ENCODE assay signal across 8 cellular contexts in genomic region chr12:64613775-64614398, GRCh38. TPM values are rescaled to one million over a fixed set of nuclear protein-coding genes. Genes with fewer than 3 reads are reported as not detected.
DNase-seq lines count a peak whose midpoint lies in the region; ATAC-seq, FAIRE-seq and TF ChIP-seq lines count a peak whose summit lies in the region.
"Not testable (repeated sequence)": the region's sequence is repeated elsewhere in the genome, so short reads cannot be mapped to it uniquely, and the experiment has no call there.

No MANE protein-coding gene starts in this region.

- TF ChIP-seq POLR2A in GM12892 (IDR thresholded peaks at IDR 0.05; ENCODE audit: low read depth, low read length); stomach (IDR thresholded peaks at IDR 0.05): not testable (repeated sequence)

- H3K4me3 Mint-ChIP-seq in CD4-positive, CD25-positive, alpha-beta regulatory T cell = peak overlapping the region; percentile 97 to 99 (median 99)
- H3K4me3 Mint-ChIP-seq in activated CD4-positive, alpha-beta memory T cell treated with anti-CD3 and anti-CD28 coated beads, Interleukin-2, amount 10 ng/mL, durations not matched to agents 7 days and 5 days = peak overlapping the region; percentile 95
- H3K4me3 Mint-ChIP-seq in activated naive CD4-positive, alpha-beta T cell treated with anti-CD3 and anti-CD28 coated beads, Interleukin-2, amount 50 U/mL, for 24 hours = peak overlapping the region; percentile 94
- H3K4me3 Mint-ChIP-seq in neural crest cell = peak overlapping the region; percentile 79

- not testable (repeated sequence) for H3K27me3 Mint-ChIP-seq in CD4-positive, CD25-positive, alpha-beta regulatory T cell; activated CD4-positive, alpha-beta memory T cell treated with anti-CD3 and anti-CD28 coated beads, Interleukin-2, amount 10 ng/mL, durations not matched to agents 7 days and 5 days; activated naive CD4-positive, alpha-beta T cell treated with anti-CD3 and anti-CD28 coated beads, Interleukin-2, amount 50 U/mL, for 24 hours; neural crest cell (ENCODE audit: low read depth)

- H3K4me3 ChIP-seq in CD4-positive, CD25-positive, alpha-beta regulatory T cell (ENCODE audit: low read depth, low read length) = peak overlapping the region; percentile 99
- H3K4me3 ChIP-seq in Panc1 (ENCODE audit: low read depth in 2 of 2, low read length in 2 of 2) = peak overlapping the region; percentile 34 to 95; a peak in 3 of 4 replicates
- H3K4me3 ChIP-seq in effector memory CD4-positive, alpha-beta T cell (ENCODE audit: insufficient read depth, low read depth, low read length, poor library complexity, severe bottlenecking); stomach: not testable (repeated sequence)

- CTCF ChIA-PET in Panc1 (lab: Charles Lee) = interaction anchor here (0.7 to 1.0 kb wide), 2 partner anchors 84 to 131 kb away, joined by 4 to 6 read pairs; no protein-coding TSS in a partner anchor
- CTCF ChIA-PET in activated CD4-positive, alpha-beta memory T cell treated with anti-CD3 and anti-CD28 coated beads, Interleukin-2, amount 10 ng/mL, durations not matched to agents 7 days and 5 days (lab: Charles Lee) = interaction anchor here (0.7 to 2.7 kb wide), 6 partner anchors 29 to 84 kb away, joined by 4 to 12 read pairs (median 4); no protein-coding TSS in a partner anchor

- peaks cover 74% of the 10 kb centered on the region for H3K4me1 ChIP-seq in CD4-positive, CD25-positive, alpha-beta regulatory T cell (ENCODE audit: control insufficient read depth, insufficient read depth, low read length, poor library complexity, severe bottlenecking)
- peaks cover 50% of the 10 kb centered on the region for H3K4me1 ChIP-seq in Panc1 (ENCODE audit: control insufficient read depth, insufficient read depth, low read length)
- peaks cover 20% of the 10 kb centered on the region for H3K4me1 ChIP-seq in effector memory CD4-positive, alpha-beta T cell (ENCODE audit: control insufficient read depth, insufficient read depth, low read length, poor library complexity, severe bottlenecking)
- H3K4me1 ChIP-seq in stomach = peaks cover 23 to 80% (median 55%) of the 10 kb centered on the region in 4 donors

- BruUV-seq in Panc1 (replicated peaks; lab: Mats Ljungman, UMichigan) = not testable (repeated sequence)

- H3K36me3 ChIP-seq in CD4-positive, CD25-positive, alpha-beta regulatory T cell (ENCODE audit: control insufficient read depth, insufficient read depth, low read length) = peaks cover 34% of the 10 kb centered on the region
- H3K36me3 ChIP-seq in Panc1 (ENCODE audit: control insufficient read depth, insufficient read depth, low read length) = peaks cover 11% of the 10 kb centered on the region
- H3K36me3 ChIP-seq in effector memory CD4-positive, alpha-beta T cell (ENCODE audit: control insufficient read depth, insufficient read depth, low read length); stomach: not testable (repeated sequence)

- POLR2A ChIA-PET in Panc1 (lab: Charles Lee) = interaction anchor here (0.6 to 0.7 kb wide), 2 partner anchors 13 to 20 kb away, joined by 4 read pairs; no protein-coding TSS in a partner anchor
- POLR2A ChIA-PET in activated CD4-positive, alpha-beta memory T cell treated with anti-CD3 and anti-CD28 coated beads, Interleukin-2, amount 10 ng/mL, durations not matched to agents 7 days and 5 days (lab: Charles Lee) = not testable (repeated sequence)

- FAIRE-seq in GM12892 (lab: Jason Lieb, UNC) = peak; percentile 46

- peak overlapping the region in 2 of 3 donors; percentile 86 to 97 for H3K27ac Mint-ChIP-seq in CD4-positive, CD25-positive, alpha-beta regulatory T cell
- not testable (repeated sequence) for H3K27ac Mint-ChIP-seq in activated CD4-positive, alpha-beta memory T cell treated with anti-CD3 and anti-CD28 coated beads, Interleukin-2, amount 10 ng/mL, durations not matched to agents 7 days and 5 days; neural crest cell (ENCODE audit: unreplicated experiment)
- peak overlapping the region; percentile 91 for H3K27ac Mint-ChIP-seq in activated naive CD4-positive, alpha-beta T cell treated with anti-CD3 and anti-CD28 coated beads, Interleukin-2, amount 50 U/mL, for 24 hours

- TF ChIP-seq EP300 in stomach (IDR thresholded peaks at IDR 0.05) = not testable (repeated sequence)

- in situ Hi-C loops in Panc1 (cut with HindIII; ENCODE audit: low pct_unique_long_range_greater_than_20kb, low sequenced_read_pairs) = not testable (repeated sequence)

- intact Hi-C loops in Panc1 (cut with micrococcal nuclease; ENCODE audit: unreplicated experiment) (loop anchor here (5.0 kb wide), 1 partner anchor 83 kb away; no protein-coding TSS in a partner anchor), stomach (cut with DNase I; ENCODE audit: low total_unique reads) (loop anchor here (10.0 kb wide), 1 partner anchor 61 kb away; no protein-coding TSS in a partner anchor)

- peak overlapping the region; percentile 45 for H3K27ac ChIP-seq in CD4-positive, CD25-positive, alpha-beta regulatory T cell (ENCODE audit: insufficient read depth, low read length, poor library complexity, severe bottlenecking)
- H3K27ac ChIP-seq in Panc1 (ENCODE audit: low read length) (peak overlapping the region; percentile 90), stomach (peak overlapping the region in 3 of 5 donors; percentile 93 to 97 (median 96))
- peak overlapping the region; percentile 8 for H3K27ac ChIP-seq in effector memory CD4-positive, alpha-beta T cell (ENCODE audit: insufficient read depth, low read length, poor library complexity, severe bottlenecking)

- H3K27me3 ChIP-seq in CD4-positive, CD25-positive, alpha-beta regulatory T cell (ENCODE audit: control insufficient read depth, insufficient read depth, low read length); Panc1 (ENCODE audit: control insufficient read depth, insufficient read depth, low read length); effector memory CD4-positive, alpha-beta T cell (replicated peaks; ENCODE audit: control insufficient read depth, insufficient read depth, low read length, poor library complexity, severe bottlenecking); stomach: not testable (repeated sequence)

- not testable (repeated sequence) for H3K9me3 Mint-ChIP-seq in CD4-positive, CD25-positive, alpha-beta regulatory T cell; activated CD4-positive, alpha-beta memory T cell treated with anti-CD3 and anti-CD28 coated beads, Interleukin-2, amount 10 ng/mL, durations not matched to agents 7 days and 5 days; activated naive CD4-positive, alpha-beta T cell treated with anti-CD3 and anti-CD28 coated beads, Interleukin-2, amount 50 U/mL, for 24 hours; neural crest cell

- DNase-seq in CD4-positive, CD25-positive, alpha-beta regulatory T cell; GM12892 (ENCODE audit: insufficient read length); Panc1 (ENCODE audit: low read depth, low spot score); activated CD4-positive, alpha-beta memory T cell treated with anti-CD3 and anti-CD28 coated beads, Interleukin-2, amount 10 ng/mL, durations not matched to agents 7 days and 5 days; effector memory CD4-positive, alpha-beta T cell; neural crest cell (ENCODE audit: low read depth, low spot score); stomach: not testable (repeated sequence)

- not testable (repeated sequence) for TF ChIP-seq CTCF in Panc1 (IDR thresholded peaks at IDR 0.05); neural crest cell (conservative IDR thresholded peaks at IDR 0.05); stomach (IDR thresholded peaks at IDR 0.05)

- H3K4me1 Mint-ChIP-seq in CD4-positive, CD25-positive, alpha-beta regulatory T cell = peaks cover 30 to 63% (median 46%) of the 10 kb centered on the region in 4 donors
- peaks cover 43% of the 10 kb centered on the region for H3K4me1 Mint-ChIP-seq in activated CD4-positive, alpha-beta memory T cell treated with anti-CD3 and anti-CD28 coated beads, Interleukin-2, amount 10 ng/mL, durations not matched to agents 7 days and 5 days
- peaks cover 61% of the 10 kb centered on the region for H3K4me1 Mint-ChIP-seq in activated naive CD4-positive, alpha-beta T cell treated with anti-CD3 and anti-CD28 coated beads, Interleukin-2, amount 50 U/mL, for 24 hours
- H3K4me1 Mint-ChIP-seq in neural crest cell = peaks cover 51% of the 10 kb centered on the region

- not testable (repeated sequence) for H3K9me3 ChIP-seq in CD4-positive, CD25-positive, alpha-beta regulatory T cell (ENCODE audit: control insufficient read depth in 2 of 2, low read length in 2 of 2); Panc1 (ENCODE audit: control insufficient read depth, insufficient read depth, low read depth, low read length); effector memory CD4-positive, alpha-beta T cell (ENCODE audit: control insufficient read depth, low read length); stomach

- ATAC-seq in CD4-positive, CD25-positive, alpha-beta regulatory T cell (ENCODE audit: low read depth in 2 of 2); Panc1: not testable (repeated sequence)

- H3K36me3 Mint-ChIP-seq in CD4-positive, CD25-positive, alpha-beta regulatory T cell = peaks cover 45% of the 10 kb centered on the region
- H3K36me3 Mint-ChIP-seq in activated CD4-positive, alpha-beta memory T cell treated with anti-CD3 and anti-CD28 coated beads, Interleukin-2, amount 10 ng/mL, durations not matched to agents 7 days and 5 days (ENCODE audit: low read depth) = peaks cover 53% of the 10 kb centered on the region
- H3K36me3 Mint-ChIP-seq in activated naive CD4-positive, alpha-beta T cell treated with anti-CD3 and anti-CD28 coated beads, Interleukin-2, amount 50 U/mL, for 24 hours; neural crest cell (ENCODE audit: low read depth): not testable (repeated sequence)

- WGBS in stomach, 5 donors = 83 to 96% (median 93%) methylated on average over 19 of the region's 19 CpGs

RNA-seq across cellular contexts. Expression of gene RASSF3, which starts 3.6 kb away (rescaled TPM):
- 158 TPM for total RNA-seq in CD4-positive, CD25-positive, alpha-beta regulatory T cell
- polyA plus RNA-seq in CD4-positive, CD25-positive, alpha-beta regulatory T cell = 10 to 100 TPM in 2 of 4 donors, 1 to 10 TPM in 2; 5.5 to 12.8 (median 8.0) TPM
- polyA plus RNA-seq in GM12892 (2012; ENCODE audit: missing spikeins) = 60.8 TPM
- total RNA-seq in Panc1 (2021; ENCODE audit: unreplicated experiment) (107 TPM), neural crest cell (18.1 and 19.0 TPM in 2 replicates), stomach (100 to 1,000 TPM in 1 of 5 donors, 10 to 100 TPM in 4; 34.4 to 109 (median 61.0) TPM)
- 42.2 TPM for polyA plus RNA-seq in Panc1 (2012; ENCODE audit: insufficient read length)
- total RNA-seq in activated CD4-positive, alpha-beta memory T cell treated with anti-CD3 and anti-CD28 coated beads, Interleukin-2, amount 10 ng/mL, durations not matched to agents 7 days and 5 days = 10 to 100 TPM; 81.3 to 83.7 TPM
- polyA plus RNA-seq in stomach = 10 to 100 TPM; 29.3 to 68.2 (median 48.6) TPM

Comparison
In these comparisons a context has a peak if more than half of its experiments do, and no peak if none do; other contexts are left out.
1. H3K27ac ChIP-seq: peak in every context shown above with its lines; median percentile 96 in stomach; 90 in Panc1; 45 in CD4-positive, CD25-positive, alpha-beta regulatory T cell; 8 in effector memory CD4-positive, alpha-beta T cell.